ENCODE assay signal across 4 cellular contexts in genomic region chr4:78483811-78484210, GRCh38.
"Had no signal": no experiment of that assay in that cellular context is flagged by ENCODE, and none has a peak within 500 bp of the region (broad histone marks: within the 10 kb centered on the region; RNA-seq: fewer than 3 reads in every experiment).

No MANE protein-coding gene starts in this region.

- H3K4me1 Mint-ChIP-seq: GM23338, H9 had no signal

- H3K27ac Mint-ChIP-seq: GM23338, H9 had no signal

- ATAC-seq: GM23338 had no signal

- H3K4me3 Mint-ChIP-seq: GM23338, H9 had no signal

- H3K9me3 Mint-ChIP-seq: GM23338, H9 had no signal

- DNase-seq: H9, HCEC 1CT, IMR-90 had no signal
